Comparison of ENCODE assay signal across 16 cellular contexts in the genomic region with DNA sequence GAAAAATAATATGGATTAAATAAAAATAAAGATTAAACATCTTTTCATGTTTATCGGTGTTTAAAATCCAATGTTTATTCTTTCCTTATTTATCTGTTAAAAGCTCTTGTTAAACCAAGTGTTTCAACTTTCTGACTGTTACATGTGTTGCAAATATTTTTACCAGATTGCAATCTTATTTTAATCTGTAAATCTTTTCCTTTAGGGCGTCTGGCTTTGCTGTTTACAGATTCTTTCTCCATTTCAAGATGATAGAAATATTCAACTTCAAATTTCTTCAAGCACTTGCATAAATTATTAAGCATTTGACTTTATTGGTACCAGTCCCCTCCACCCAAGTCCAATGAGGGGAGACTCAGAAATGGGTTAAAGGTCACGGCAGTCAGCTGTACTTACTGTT. TPM values are rescaled to one million over a fixed set of nuclear protein-coding genes. Genes with fewer than 3 reads are reported as not detected.
DNase-seq lines count a peak whose midpoint lies in the region; ATAC-seq, FAIRE-seq and TF ChIP-seq lines count a peak whose summit lies in the region.
"Had no signal": no experiment of that assay in that cellular context is flagged by ENCODE, and none has a peak within 500 bp of the region (broad histone marks: within the 10 kb centered on the region; RNA-seq: fewer than 3 reads in every experiment).

No MANE protein-coding gene starts in this region.

- no peaks in the 10 kb centered on the region for H4K20me1 ChIP-seq in IMR-90 (ENCODE audit: insufficient read depth, low read length)
- H4K20me1 ChIP-seq in smooth muscle cell (ENCODE audit: low read depth) = no peaks in the 10 kb centered on the region

- H3K9me1 ChIP-seq in IMR-90 (ENCODE audit: insufficient read depth, low read length) = no peaks in the 10 kb centered on the region

- H3K27ac ChIP-seq in IMR-90 (ENCODE audit: insufficient read depth, low read length) (no peak overlapping the region), smooth muscle cell (ENCODE audit: low read depth) (no peak overlapping the region)
- H3K27ac ChIP-seq: KMS-11 had no signal

- H2AK5ac ChIP-seq in IMR-90 (ENCODE audit: low read depth, low read length) = no peak overlapping the region

- H3K9me3 ChIP-seq in IMR-90 (ENCODE audit: control insufficient read depth, insufficient read depth, low read length) (no peaks in the 10 kb centered on the region), smooth muscle cell (replicated peaks; ENCODE audit: low read depth) (no peaks in the 10 kb centered on the region)

- no peak overlapping the region for H2BK20ac ChIP-seq in IMR-90 (ENCODE audit: low read depth, low read length)

- FAIRE-seq in endometrium (lab: Jason Lieb, UNC) = peak; percentile 99
- FAIRE-seq: G401.6, GM12891, GM19239, H54 had no signal

- H3K9ac ChIP-seq in IMR-90 (ENCODE audit: low read depth, low read length) (no peak overlapping the region), smooth muscle cell (ENCODE audit: low read depth) (no peak overlapping the region)
- H3K9ac ChIP-seq: KMS-11 had no signal

- H3F3A ChIP-seq in smooth muscle cell (ENCODE audit: low read depth) = no peaks in the 10 kb centered on the region

- no peak overlapping the region for H2BK15ac ChIP-seq in IMR-90 (ENCODE audit: low read depth, low read length)

- no peak overlapping the region for H4K8ac ChIP-seq in IMR-90 (ENCODE audit: low read depth in 2 of 2, low read length in 2 of 2)

- H3K36me3 ChIP-seq in BJ (ENCODE audit: control insufficient read depth, insufficient read depth, low read length) (no peaks in the 10 kb centered on the region), IMR-90 (ENCODE audit: control insufficient read depth, insufficient read depth, low read length) (no peaks in the 10 kb centered on the region), smooth muscle cell (ENCODE audit: low read depth) (no peaks in the 10 kb centered on the region)

- H3K4me3 ChIP-seq in BJ (ENCODE audit: low read depth, low read length) (no peak overlapping the region), IMR-90 (ENCODE audit: insufficient read depth, low read depth, low read length) (no peak overlapping the region), smooth muscle cell (no peak overlapping the region)

- H3K56ac ChIP-seq in IMR-90 (ENCODE audit: extremely low read depth, insufficient read depth, low read length) = no peak overlapping the region

- peak; percentile 47 for DNase-seq in BJ (ENCODE audit: low read depth)
- DNase-seq in IMR-90 = no peak
- DNase-seq in smooth muscle cell (lab: John Stamatoyannopoulos, UW; ENCODE audit: unreplicated experiment) = no peak
- DNase-seq in activated gamma-delta T cell treated with Interleukin-2 at 50 U/mL for 16 hours = no peak
- DNase-seq: C1 segment of cervical spinal cord; CD4-positive, alpha-beta memory T cell; DMS79; EL had no signal

- no CpG with 5 or more reads among the region's 3 CpGs for WGBS in IMR-90 (ENCODE audit: extremely low coverage in 2 of 2, insufficient read length in 1 of 2), 2 experiments
- WGBS in smooth muscle cell (ENCODE audit: low lambda C conversion rate) = 78% methylated on average over 3 of the region's 3 CpGs

- H3K18ac ChIP-seq in IMR-90 (ENCODE audit: low read depth, low read length) = peak overlapping the region; percentile 28; the same call in 1 of the 2 replicates

- no peak overlapping the region for H2AFZ ChIP-seq in IMR-90 (replicated peaks; ENCODE audit: low read length, poor library complexity)
- H2AFZ ChIP-seq in smooth muscle cell (ENCODE audit: low read depth) = peak overlapping the region; percentile 49

- H3K4me1 ChIP-seq in IMR-90 (ENCODE audit: control insufficient read depth, insufficient read depth, low read length) = peaks cover 4% of the 10 kb centered on the region; the same call in 1 of the 2 replicates
- H3K4me1 ChIP-seq in smooth muscle cell (ENCODE audit: low read depth) = peaks cover 10% of the 10 kb centered on the region

- no peak overlapping the region for H3K14ac ChIP-seq in IMR-90 (replicated peaks; ENCODE audit: low read depth, low read length)

- no peak overlapping the region for H3K23ac ChIP-seq in IMR-90 (ENCODE audit: low read depth, low read length)

- H4K5ac ChIP-seq in IMR-90 (ENCODE audit: low read depth, low read length) = no peak overlapping the region

- no TSS peak for BruUV-seq in IMR-90 (replicated peaks; lab: Mats Ljungman, UMichigan)

- ATAC-seq in IMR-90 (ENCODE audit: low read depth) = no peak
- ATAC-seq in HG02981 (IDR thresholded peaks at IDR 0.05; ENCODE audit: unreplicated experiment) = no peak
- no peak for ATAC-seq in GM21619 (IDR thresholded peaks at IDR 0.05; ENCODE audit: unreplicated experiment)

- H4K91ac ChIP-seq in IMR-90 (ENCODE audit: insufficient read depth, low read depth, low read length) = no peak overlapping the region

- POLR2A ChIA-PET in BJ (lab: Charles Lee) (interaction anchor here (0.6 kb wide), 1 partner anchor 543 kb away, joined by 3 read pairs; no protein-coding TSS in a partner anchor), IMR-90 (lab: Charles Lee; ENCODE audit: unreplicated experiment) (no interaction called here)

- H2BK5ac ChIP-seq in IMR-90 (ENCODE audit: low read depth, low read length, poor library complexity, severe bottlenecking) = no peak overlapping the region

- no peaks in the 10 kb centered on the region for H3K79me1 ChIP-seq in IMR-90 (ENCODE audit: low read depth in 1 of 2, low read length in 2 of 2)

- dilution Hi-C loops in IMR-90 (cut with HindIII; ENCODE audit: low sequenced_read_pairs, unreplicated experiment) = no loop called here

- intact Hi-C loops in IMR-90 (cut with micrococcal nuclease) = no loop called here

- H3K27me3 ChIP-seq in BJ (ENCODE audit: control insufficient read depth, insufficient read depth, low read length) = no peaks in the 10 kb centered on the region
- no peaks in the 10 kb centered on the region for H3K27me3 ChIP-seq in IMR-90 (ENCODE audit: control insufficient read depth, insufficient read depth, low read length)
- no peaks in the 10 kb centered on the region for H3K27me3 ChIP-seq in smooth muscle cell (ENCODE audit: low read depth)

- no peak overlapping the region for H2AK9ac ChIP-seq in IMR-90 (replicated peaks; ENCODE audit: low read depth, low read length, poor library complexity)

- in situ Hi-C loops in IMR-90 (cut with MboI; ENCODE audit: low sequenced_read_pairs) = no loop called here

- H3K79me2 ChIP-seq in smooth muscle cell (ENCODE audit: low read depth) = no peaks in the 10 kb centered on the region

- no peak overlapping the region for H3K4me2 ChIP-seq in IMR-90 (ENCODE audit: low read depth, low read length)
- no peak overlapping the region for H3K4me2 ChIP-seq in smooth muscle cell
- H3K4me2 ChIP-seq: KMS-11 had no signal

- H3K4ac ChIP-seq in IMR-90 (ENCODE audit: low read depth, low read length) = no peak overlapping the region

- no peak for TF ChIP-seq RAD21 in IMR-90 (IDR thresholded peaks at IDR 0.05; ENCODE audit: low read length)

- no peak for TF ChIP-seq CTCF in BJ (IDR thresholded peaks at IDR 0.05; ENCODE audit: insufficient read depth, low read depth, low read length)
- TF ChIP-seq CTCF in IMR-90 (conservative IDR thresholded peaks at IDR 0.05; ENCODE audit: low read depth, low read length) = no peak
- TF ChIP-seq CTCF in smooth muscle cell (IDR thresholded peaks at IDR 0.05; ENCODE audit: borderline replicate concordance, insufficient read depth, poor library complexity, severe bottlenecking) = no peak

- no peak overlapping the region for H2BK120ac ChIP-seq in IMR-90 (ENCODE audit: low read depth, low read length)

- no peak for TF ChIP-seq POLR2A in IMR-90 (IDR thresholded peaks at IDR 0.05; ENCODE audit: low read depth, low read length)

- CTCF ChIA-PET in BJ (lab: Yijun Ruan, JAX) = interaction anchor here (0.7 to 2.0 kb wide), 3 partner anchors 10 to 82 kb away, joined by 3 to 7 read pairs (median 3); partner anchors contain the start of gene ABCA1
- CTCF ChIA-PET in IMR-90 (lab: Yijun Ruan, JAX) = interaction anchor here (0.6 kb wide), 1 partner anchor 168 kb away, joined by 4 read pairs; no protein-coding TSS in a partner anchor

TF ChIP-seq in IMR-90, 13 proteins besides CTCF, POLR2A, EP300 and RAD21:
- TF ChIP-seq SMC3 (IDR thresholded peaks at IDR 0.05; ENCODE audit: low read depth, low read length) (no peak), RFX5 (IDR thresholded peaks at IDR 0.05; ENCODE audit: low read depth, low read length) (no peak), NFE2L2 (IDR thresholded peaks at IDR 0.05; ENCODE audit: low read depth, low read length) (no peak), MXI1 (IDR thresholded peaks at IDR 0.05; ENCODE audit: borderline replicate concordance, low read depth, low read length) (no peak), FOS (IDR thresholded peaks at IDR 0.05; ENCODE audit: low read depth, low read length) (no peak), CEBPB (IDR thresholded peaks at IDR 0.05; ENCODE audit: low read depth, low read length) (no peak), BHLHE40 (IDR thresholded peaks at IDR 0.05; ENCODE audit: low read depth, low read length) (no peak), MAFK (IDR thresholded peaks at IDR 0.05; ENCODE audit: low read depth, low read length) (no peak), CHD1 (IDR thresholded peaks at IDR 0.05; ENCODE audit: low read depth, low read length) (no peak)
- TF ChIP-seq, protein P1, sequence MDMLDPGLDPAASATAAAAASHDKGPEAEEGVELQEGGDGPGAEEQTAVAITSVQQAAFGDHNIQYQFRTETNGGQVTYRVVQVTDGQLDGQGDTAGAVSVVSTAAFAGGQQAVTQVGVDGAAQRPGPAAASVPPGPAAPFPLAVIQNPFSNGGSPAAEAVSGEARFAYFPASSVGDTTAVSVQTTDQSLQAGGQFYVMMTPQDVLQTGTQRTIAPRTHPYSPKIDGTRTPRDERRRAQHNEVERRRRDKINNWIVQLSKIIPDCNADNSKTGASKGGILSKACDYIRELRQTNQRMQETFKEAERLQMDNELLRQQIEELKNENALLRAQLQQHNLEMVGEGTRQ (IDR thresholded peaks at IDR 0.05; ENCODE audit: low read depth, low read length) = no peak

RNA-seq across cellular contexts. Expression of gene ABCA1, which starts 16.9 kb away (rescaled TPM):
- polyA plus RNA-seq in BJ (2011; rRNA removed) (27.4 and 36.2 TPM in 2 replicates), IMR-90 (2012; rRNA removed) (4.3 and 5.8 TPM in 2 replicates), smooth muscle cell (2.8 and 2.9 TPM in 2 replicates)
- 106 and 131 TPM in 2 replicates for polyA minus RNA-seq in BJ (2011; rRNA and poly(A)+ RNA removed)
- total RNA-seq in IMR-90 (2012; rRNA removed) (43.6 and 52.2 TPM in 2 replicates), smooth muscle cell (29.6 and 29.8 TPM in 2 replicates)
- 3.5 and 4.7 TPM in 2 replicates for polyA plus RNA-seq in IMR-90 (2012; cell fraction: cytosol; rRNA removed)
- polyA plus RNA-seq in IMR-90 (2012; cell fraction: nucleus; rRNA removed; ENCODE audit: low replicate concordance) = 5.0 and 11.1 TPM in 2 replicates
